ENCODE assay signal across 19 cellular contexts in the genomic region with DNA sequence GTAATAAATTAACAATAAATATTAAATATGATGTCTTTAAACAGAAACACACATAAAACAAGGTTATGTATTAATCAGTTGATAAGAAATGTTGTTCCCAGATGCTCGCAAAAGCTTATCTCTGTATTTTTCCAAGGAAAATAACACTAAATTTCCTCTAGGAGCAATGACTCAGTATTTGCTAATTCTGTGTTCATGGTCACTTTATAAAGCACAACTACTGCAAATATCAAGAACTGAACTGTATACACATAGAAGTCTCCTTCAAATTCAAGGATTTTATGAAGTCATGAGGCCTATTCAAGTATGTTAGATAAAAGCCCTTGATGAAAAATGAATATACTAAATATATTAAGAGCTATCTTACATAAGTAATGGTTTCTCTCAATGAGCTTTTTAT.
DNase-seq lines count a peak whose midpoint lies in the region; ATAC-seq, FAIRE-seq and TF ChIP-seq lines count a peak whose summit lies in the region.
"Had no signal": no experiment of that assay in that cellular context is flagged by ENCODE, and none has a peak within 500 bp of the region (broad histone marks: within the 10 kb centered on the region; RNA-seq: fewer than 3 reads in every experiment).

No MANE protein-coding gene starts in this region.

- no peaks in the 10 kb centered on the region for H4K20me1 ChIP-seq in endothelial cell of umbilical vein (replicated peaks; ENCODE audit: control insufficient read depth, extremely low read depth, insufficient read depth, low read length)

- DNase-seq in endothelial cell of umbilical vein (ENCODE audit: low read depth, low spot score) (peak; percentile 8), pancreas (no peak), left ventricle myocardium superior (no peak), NOMO-1 treated with DMSO at 0.1 percent for 48 hours (lab: John Stamatoyannopoulos, UW; ENCODE audit: unreplicated experiment) (no peak)
- DNase-seq in activated effector memory CD4-positive, alpha-beta T cell treated with anti-CD3 and anti-CD28 coated beads, Interleukin-2, amount 50 U/mL, for 16 hours: no peak
- DNase-seq: C1 segment of cervical spinal cord; Calu3; CD4-positive, alpha-beta memory T cell; COR-L47; DMS53; DMS79 treated with DMSO at 0.1 percent for 48 hours; H7; HCEC 1CT had no signal

- FAIRE-seq in endothelial cell of umbilical vein (lab: Jason Lieb, UNC): no peak
- no peak for FAIRE-seq in pancreas (lab: Jason Lieb, UNC)
- FAIRE-seq: G401.6, GM12892, GM19239, H1 had no signal

- POLR2A ChIA-PET in endothelial cell of umbilical vein (lab: Charles Lee): no interaction called here

- no TSS peak for BruUV-seq in endothelial cell of umbilical vein (replicated peaks; lab: Mats Ljungman, UMichigan)

- H3K27me3 ChIP-seq in endothelial cell of umbilical vein (ENCODE audit: control insufficient read depth in 2 of 2, insufficient read depth in 2 of 2, low read length in 2 of 2) (no peaks in the 10 kb centered on the region), pancreas (no peaks in the 10 kb centered on the region)

- H3K27ac ChIP-seq in VCaP (peak overlapping the region; percentile 67), endothelial cell of umbilical vein (ENCODE audit: insufficient read depth, low read depth, low read length) (no peak overlapping the region), pancreas (peak overlapping the region in 2 of 4 donors; percentile 37 to 53)

- dilution Hi-C loops in endothelial cell of umbilical vein (cut with MboI; ENCODE audit: extremely low pct_ligation_motif_present, low sequenced_read_pairs): no loop called here

- no peak overlapping the region for H2AFZ ChIP-seq in endothelial cell of umbilical vein (ENCODE audit: low read depth, low read length)

- ATAC-seq in pancreas (peak; percentile 72 to 76 (median 75)), left ventricle myocardium superior (no peak), GM19455 (IDR thresholded peaks at IDR 0.05; ENCODE audit: unreplicated experiment) (no peak)

- H3K4me2 ChIP-seq in endothelial cell of umbilical vein (ENCODE audit: insufficient read depth, low read length): no peak overlapping the region

- CTCF ChIA-PET in endothelial cell of umbilical vein (lab: Charles Lee): interaction anchor here (1.2 to 6.4 kb wide), 3 partner anchors 265 to 874 kb away, joined by 6 to 72 read pairs (median 72); no protein-coding TSS in a partner anchor

- H3K9me3 ChIP-seq in endothelial cell of umbilical vein (replicated peaks; ENCODE audit: control insufficient read depth, insufficient read depth, low read length): no peaks in the 10 kb centered on the region
- H3K9me3 ChIP-seq in pancreas: no peaks in the 10 kb centered on the region

- H3K9me1 ChIP-seq in endothelial cell of umbilical vein (replicated peaks; ENCODE audit: control insufficient read depth, extremely low read depth, insufficient read depth, low read length): no peaks in the 10 kb centered on the region

- H3K4me1 ChIP-seq in endothelial cell of umbilical vein (ENCODE audit: control insufficient read depth, extremely low read depth, insufficient read depth, low read length): no peaks in the 10 kb centered on the region
- peaks cover 0 to 25% (median 23%) of the 10 kb centered on the region in 3 donors for H3K4me1 ChIP-seq in pancreas

- 4 to 16% methylated on average over 1 of the region's 1 CpG for WGBS in pancreas, 2 donors

- H3K79me2 ChIP-seq in endothelial cell of umbilical vein (ENCODE audit: control insufficient read depth, insufficient read depth, low read length): no peaks in the 10 kb centered on the region

- intact Hi-C loops in endothelial cell of umbilical vein (cut with micrococcal nuclease): no loop called here
- intact Hi-C loops in pancreas (cut with DNase I): no loop called here
- intact Hi-C loops in left ventricle myocardium superior (cut with micrococcal nuclease): loop anchor here (10.0 kb wide), 1 partner anchor 870 kb away; no protein-coding TSS in a partner anchor

- no peak for TF ChIP-seq POLR2A in endothelial cell of umbilical vein (IDR thresholded peaks at IDR 0.05; ENCODE audit: low read depth, low read length)

- H3K36me3 ChIP-seq in endothelial cell of umbilical vein (ENCODE audit: control insufficient read depth in 2 of 2, extremely low read depth in 1 of 2, insufficient read depth in 2 of 2, low read length in 2 of 2) (no peaks in the 10 kb centered on the region), pancreas (no peaks in the 10 kb centered on the region)

- H3K4me3 ChIP-seq in endothelial cell of umbilical vein (replicated peaks in 1 of 3; ENCODE audit: insufficient read depth in 1 of 3, low read depth in 1 of 3, low read length in 3 of 3) (no peak overlapping the region), pancreas (no peak overlapping the region)

- TF ChIP-seq CTCF in VCaP (conservative IDR thresholded peaks at IDR 0.05) (no peak), endothelial cell of umbilical vein (IDR thresholded peaks at IDR 0.05; ENCODE audit: extremely low read depth in 1 of 2, insufficient read depth in 1 of 2, low read depth in 1 of 2, low read length in 2 of 2) (no peak), pancreas (IDR thresholded peaks at IDR 0.05) (no peak)

- no peak overlapping the region for H3K9ac ChIP-seq in endothelial cell of umbilical vein (replicated peaks; ENCODE audit: extremely low read depth, insufficient read depth, low read length)

TF ChIP-seq in endothelial cell of umbilical vein, 7 proteins besides CTCF, POLR2A, EP300 and RAD21:
- TF ChIP-seq EZH2 (IDR thresholded peaks at IDR 0.05; ENCODE audit: borderline replicate concordance, low read depth, low read length, severe bottlenecking) (no peak), MYC (IDR thresholded peaks at IDR 0.05; ENCODE audit: low read depth, low read length) (no peak), FOS (IDR thresholded peaks at IDR 0.05; ENCODE audit: borderline replicate concordance, insufficient read depth, low read length) (no peak), JUN (IDR thresholded peaks at IDR 0.05; ENCODE audit: borderline replicate concordance, insufficient read depth, insufficient read length, low read depth) (no peak), MAX (IDR thresholded peaks at IDR 0.05; ENCODE audit: insufficient read depth, insufficient read length) (no peak), GATA2 (IDR thresholded peaks at IDR 0.05; ENCODE audit: insufficient read depth, insufficient read length, low read depth, low read length) (no peak)

Comparison
In these comparisons a context has a peak if more than half of its experiments do, and no peak if none do; other contexts are left out.
1. ATAC-seq: peak in pancreas (4 of 4); none in left ventricle myocardium superior (single experiment) and GM19455 (single experiment).